Comparison of ENCODE assay signal across 2 cellular contexts in the genomic region with DNA sequence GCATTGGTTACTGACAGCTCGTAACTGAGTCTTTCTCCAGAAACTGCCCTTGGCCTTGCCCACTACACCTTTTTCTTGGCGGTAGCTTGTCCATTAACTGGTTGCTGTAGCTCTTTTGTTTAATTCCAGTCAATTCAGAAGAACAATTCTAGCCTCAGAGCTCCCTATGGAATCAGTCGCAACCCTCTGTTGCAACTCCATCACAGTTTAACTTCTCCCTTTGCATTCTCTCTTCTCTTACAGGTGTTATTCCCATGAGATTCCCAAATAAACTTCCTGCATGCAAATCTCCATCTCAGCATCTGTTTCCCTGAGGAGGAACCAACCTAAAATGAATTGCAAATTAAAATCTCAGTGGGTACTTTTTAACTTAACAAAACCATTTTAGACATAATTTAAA.
TF ChIP-seq lines count a peak whose summit lies in the region.

No MANE protein-coding gene starts in this region.

TF ChIP-seq in GM23338, 12 proteins besides CTCF, POLR2A, EP300 and RAD21:
- no peak for TF ChIP-seq ZNF114 (CRISPR knock-in tag; IDR thresholded peaks at IDR 0.05)
- no peak for TF ChIP-seq EZH2phosphoT487 (IDR thresholded peaks at IDR 0.05; ENCODE audit: unreplicated experiment)
- no peak for TF ChIP-seq JUNB (IDR thresholded peaks at IDR 0.05; ENCODE audit: unreplicated experiment)
- TF ChIP-seq POLR2AphosphoS5 (IDR thresholded peaks at IDR 0.05; ENCODE audit: low read depth), result no peak
- TF ChIP-seq CREB1 (CRISPR knock-in tag; IDR thresholded peaks at IDR 0.05; ENCODE audit: low read depth), result no peak
- peak; percentile 88 for TF ChIP-seq ZNF462 (CRISPR knock-in tag; IDR thresholded peaks at IDR 0.05)
- peak; percentile 51; the same call in 1 of the 2 replicates for TF ChIP-seq NANOG (IDR thresholded peaks at IDR 0.05; ENCODE audit: borderline replicate concordance)
- TF ChIP-seq ETS1 (IDR thresholded peaks at IDR 0.05), result no peak
- TF ChIP-seq ZNF331 (CRISPR knock-in tag; IDR thresholded peaks at IDR 0.05; ENCODE audit: low read depth), result no peak

TF ChIP-seq in H1, 55 proteins besides CTCF, POLR2A, EP300 and RAD21:
- TF ChIP-seq, protein P1, sequence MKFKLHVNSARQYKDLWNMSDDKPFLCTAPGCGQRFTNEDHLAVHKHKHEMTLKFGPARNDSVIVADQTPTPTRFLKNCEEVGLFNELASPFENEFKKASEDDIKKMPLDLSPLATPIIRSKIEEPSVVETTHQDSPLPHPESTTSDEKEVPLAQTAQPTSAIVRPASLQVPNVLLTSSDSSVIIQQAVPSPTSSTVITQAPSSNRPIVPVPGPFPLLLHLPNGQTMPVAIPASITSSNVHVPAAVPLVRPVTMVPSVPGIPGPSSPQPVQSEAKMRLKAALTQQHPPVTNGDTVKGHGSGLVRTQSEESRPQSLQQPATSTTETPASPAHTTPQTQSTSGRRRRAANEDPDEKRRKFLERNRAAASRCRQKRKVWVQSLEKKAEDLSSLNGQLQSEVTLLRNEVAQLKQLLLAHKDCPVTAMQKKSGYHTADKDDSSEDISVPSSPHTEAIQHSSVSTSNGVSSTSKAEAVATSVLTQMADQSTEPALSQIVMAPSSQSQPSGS (IDR thresholded peaks at IDR 0.05; ENCODE audit: low read length), result no peak
- TF ChIP-seq CEBPB (IDR thresholded peaks at IDR 0.05; ENCODE audit: low read depth, low read length) (peak; percentile 62), CBX8 (IDR thresholded peaks at IDR 0.05; ENCODE audit: borderline replicate concordance, low read depth, low read length) (no peak)
